In the genomic region with DNA sequence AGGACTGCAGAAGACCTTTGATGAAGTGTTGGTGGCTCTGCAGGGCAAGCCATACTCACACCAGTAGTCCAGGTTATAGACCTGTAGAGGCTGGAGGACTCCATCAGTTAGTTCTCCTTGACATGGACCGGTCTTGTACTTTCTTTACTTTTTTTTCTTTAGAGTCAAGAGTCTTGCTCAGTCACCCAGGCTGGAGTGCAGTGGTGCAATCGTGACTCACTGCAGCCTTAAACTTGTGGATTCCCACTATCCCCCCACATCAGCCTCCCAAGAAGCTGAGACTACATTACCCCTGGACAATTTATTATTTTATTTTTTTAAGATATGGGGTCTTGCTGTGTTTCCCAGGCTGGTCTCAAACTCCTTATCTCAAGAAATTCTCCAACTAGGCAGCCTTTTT, we compare ENCODE assay signal across 17 cellular contexts. TPM values are rescaled to one million over a fixed set of nuclear protein-coding genes. Genes with fewer than 3 reads are reported as not detected.
DNase-seq lines count a peak whose midpoint lies in the region; ATAC-seq and TF ChIP-seq lines count a peak whose summit lies in the region.
"Had no signal": no experiment of that assay in that cellular context is flagged by ENCODE, and none has a peak within 500 bp of the region (broad histone marks: within the 10 kb centered on the region; RNA-seq: fewer than 3 reads in every experiment).

No MANE protein-coding gene starts in this region.

- TF ChIP-seq CTCF in MCF 10A (IDR thresholded peaks at IDR 0.05; ENCODE audit: unreplicated experiment) (no peak), breast epithelium (IDR thresholded peaks at IDR 0.05) (no peak), fibroblast of pulmonary artery (IDR thresholded peaks at IDR 0.05; ENCODE audit: low read length, missing control alignments) (no peak)

- H3K9me3 ChIP-seq in breast epithelium, result no peaks in the 10 kb centered on the region
- H3K9me3 ChIP-seq: SK-N-SH had no signal

- intact Hi-C loops in MCF 10A (cut with micrococcal nuclease) (no loop called here), breast epithelium (cut with DNase I; ENCODE audit: low total_unique reads) (no loop called here)

- H3K9me3 Mint-ChIP-seq in MCF 10A (ENCODE audit: unreplicated experiment), result no peaks in the 10 kb centered on the region
- H3K9me3 Mint-ChIP-seq: CD14-positive monocyte had no signal

- H3K27me3 Mint-ChIP-seq in MCF 10A (ENCODE audit: insufficient read depth, unreplicated experiment), result peaks cover 12% of the 10 kb centered on the region

- H3K36me3 Mint-ChIP-seq in MCF 10A (ENCODE audit: insufficient read depth, unreplicated experiment), result no peaks in the 10 kb centered on the region
- H3K36me3 Mint-ChIP-seq: CD14-positive monocyte had no signal

- no peak overlapping the region for H3K27ac Mint-ChIP-seq in MCF 10A (ENCODE audit: low read depth, unreplicated experiment)
- H3K27ac Mint-ChIP-seq: CD14-positive monocyte had no signal

- no peaks in the 10 kb centered on the region for H3K27me3 ChIP-seq in breast epithelium

- H3K4me1 Mint-ChIP-seq in MCF 10A (ENCODE audit: insufficient read depth, unreplicated experiment), result no peaks in the 10 kb centered on the region
- H3K4me1 Mint-ChIP-seq: CD14-positive monocyte had no signal

- no TSS peak for BruUV-seq in MCF 10A (replicated peaks; lab: Mats Ljungman, UMichigan)

- DNase-seq in MCF 10A (ENCODE audit: unreplicated experiment) (peak; percentile 18), breast epithelium (ENCODE audit: low spot score in 2 of 2) (no peak), amniotic epithelial cell (ENCODE audit: low read depth) (peak; percentile 46), fibroblast of pulmonary artery (ENCODE audit: low read depth) (peak; percentile 8), caudate nucleus (lab: John Stamatoyannopoulos, UW) (no peak)
- DNase-seq: 8988T, NCI-H1694 treated with DMSO at 0.1 percent for 48 hours, NCI-H2107, NCI-H510A treated with DMSO at 0.1 percent for 48 hours, NCI-H82, SHP77 treated with DMSO at 0.1 percent for 48 hours, SK-N-SH had no signal

- POLR2A ChIA-PET in MCF 10A (lab: Yijun Ruan, JAX), result no interaction called here

- H3K4me3 ChIP-seq in breast epithelium (no peak overlapping the region), fibroblast of pulmonary artery (replicated peaks; ENCODE audit: low read depth, low read length) (no peak overlapping the region)

- H3K4me3 Mint-ChIP-seq in MCF 10A (ENCODE audit: unreplicated experiment), result no peak overlapping the region
- H3K4me3 Mint-ChIP-seq: CD14-positive monocyte had no signal

- ATAC-seq in GM18498 (IDR thresholded peaks at IDR 0.05; ENCODE audit: unreplicated experiment), result no peak
- no peak for ATAC-seq in HG03280 (IDR thresholded peaks at IDR 0.05; ENCODE audit: unreplicated experiment)
- no peak for ATAC-seq in GM18517 (IDR thresholded peaks at IDR 0.05; ENCODE audit: unreplicated experiment)

- CTCF ChIA-PET in MCF 10A (lab: Yijun Ruan, JAX), result interaction anchor here (0.8 to 1.3 kb wide), 2 partner anchors 30 to 219 kb away, joined by 4 to 5 read pairs; no protein-coding TSS in a partner anchor

- H3K27ac ChIP-seq in breast epithelium (no peak overlapping the region), caudate nucleus (ENCODE audit: low read depth, low read length) (no peak overlapping the region)
- H3K27ac ChIP-seq: KMS-11 had no signal

- no peak for TF ChIP-seq POLR2A in breast epithelium (IDR thresholded peaks at IDR 0.05)

- no peaks in the 10 kb centered on the region for H3K36me3 ChIP-seq in breast epithelium

- no peaks in the 10 kb centered on the region for H3K4me1 ChIP-seq in breast epithelium

RNA-seq across cellular contexts. Expression of a gene that starts 49.6 kb away (rescaled TPM):
- total RNA-seq in MCF 10A (2022) (0.88 and 1.2 TPM in 2 replicates), breast epithelium (under 1 TPM in 1 of 3 donors, not detected in 2; 0.64 TPM)

Comparison
In these comparisons a context has a peak if more than half of its experiments do, and no peak if none do; other contexts are left out.
1. DNase-seq: peak in MCF 10A (single experiment), amniotic epithelial cell (single experiment) and fibroblast of pulmonary artery (single experiment); none in breast epithelium (0 of 2) and caudate nucleus (0 of 61).